Comparison of ENCODE assay signal across 9 cellular contexts in the genomic region with DNA sequence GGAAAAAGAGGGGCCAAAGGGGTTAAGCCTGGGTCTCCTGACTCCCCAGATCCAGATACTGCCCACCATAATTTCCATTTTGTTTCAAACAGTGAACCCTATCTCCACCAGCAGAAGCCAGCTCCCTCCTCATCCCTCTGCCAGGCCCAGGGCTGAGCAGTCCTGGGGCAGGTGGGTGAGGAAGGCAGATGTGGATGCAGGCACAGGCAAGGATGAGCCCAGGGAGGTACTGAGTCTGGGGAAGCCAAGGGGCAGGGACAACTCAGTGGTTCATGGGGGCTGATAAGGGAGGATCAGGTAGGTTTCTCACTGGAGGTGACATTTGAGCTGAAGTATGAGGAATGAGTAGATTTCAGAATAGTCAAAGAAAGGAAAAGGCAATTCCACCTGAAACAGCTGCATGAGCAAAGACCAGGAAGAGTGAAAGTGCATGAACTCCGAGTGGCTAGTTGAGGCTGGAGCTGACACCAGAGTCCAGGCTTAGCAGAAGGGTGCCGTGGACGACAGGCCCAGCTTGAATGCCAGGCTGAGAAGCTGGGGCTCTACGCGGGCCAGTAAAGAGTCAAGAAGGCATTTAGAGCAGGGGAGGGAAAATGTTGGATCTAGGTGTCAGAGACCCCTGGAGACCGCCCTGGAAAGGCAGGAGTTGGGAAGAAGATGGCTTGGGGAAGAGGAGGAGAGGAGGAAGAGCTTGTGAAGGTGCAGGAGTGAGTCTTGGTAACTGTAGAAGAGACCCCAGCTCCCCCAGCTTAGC. TPM values are rescaled to one million over a fixed set of nuclear protein-coding genes. Genes with fewer than 3 reads are reported as not detected.
A peak's percentile ranks its signal among the peaks of the same experiment; 100 is the strongest.
DNase-seq lines count a peak whose midpoint lies in the region; FAIRE-seq and TF ChIP-seq lines count a peak whose summit lies in the region.
"Had no signal": no experiment of that assay in that cellular context is flagged by ENCODE, and none has a peak within 500 bp of the region (broad histone marks: within the 10 kb centered on the region; RNA-seq: fewer than 3 reads in every experiment).

No MANE protein-coding gene starts in this region.

- H3K79me2 ChIP-seq in osteoblast (ENCODE audit: insufficient read depth, low read length), result peaks cover 70% of the 10 kb centered on the region

- H3K4me1 Mint-ChIP-seq in Caco-2 (ENCODE audit: low read depth, unreplicated experiment) (peaks cover 26% of the 10 kb centered on the region), endodermal cell (peaks cover 25% of the 10 kb centered on the region)

- H2AFZ ChIP-seq in osteoblast (ENCODE audit: low read length), result no peak overlapping the region

- H3K9me3 Mint-ChIP-seq in Caco-2 (ENCODE audit: unreplicated experiment) (no peaks in the 10 kb centered on the region), endodermal cell (no peaks in the 10 kb centered on the region)

- POLR2A ChIA-PET in Caco-2 (lab: Charles Lee), result interaction anchor here (0.6 to 1.7 kb wide), 4 partner anchors 24 to 840 kb away, joined by 4 to 11 read pairs (median 8); partner anchors contain the start of gene ERF

- peak overlapping the region; percentile 80 for H3K4me2 ChIP-seq in osteoblast (ENCODE audit: insufficient read depth, low read length)

- CTCF ChIA-PET in Caco-2 (lab: Charles Lee), result interaction anchor here (0.6 to 2.6 kb wide), 11 partner anchors 9 to 205 kb away, joined by 3 to 25 read pairs (median 5); partner anchors contain the start of gene GSK3A

- BruUV-seq in Caco-2 (replicated peaks; lab: Mats Ljungman, UMichigan), result no TSS peak

- peaks cover 53% of the 10 kb centered on the region for H4K20me1 ChIP-seq in osteoblast (ENCODE audit: insufficient read depth, low read length)

- peak overlapping the region; percentile 52 for H3K4me3 ChIP-seq in Caco-2 (ENCODE audit: low read depth, low read length)
- peak overlapping the region; percentile 62 for H3K4me3 ChIP-seq in NB4 (ENCODE audit: low read depth, low read length)
- peak overlapping the region; percentile 90 for H3K4me3 ChIP-seq in endodermal cell (ENCODE audit: low read length)
- H3K4me3 ChIP-seq in osteoblast (ENCODE audit: insufficient read depth, low read length), result peak overlapping the region; percentile 88

- H3K27ac ChIP-seq in endodermal cell (ENCODE audit: low read depth, low read length), result peak overlapping the region; percentile 19
- peak overlapping the region; percentile 65 for H3K27ac ChIP-seq in osteoblast (ENCODE audit: low read depth, low read length)

- H3K36me3 ChIP-seq in Caco-2 (ENCODE audit: control insufficient read depth, insufficient read depth, low read length) (no peaks in the 10 kb centered on the region), endodermal cell (ENCODE audit: control insufficient read depth, insufficient read depth, low read length) (peaks cover 10% of the 10 kb centered on the region), osteoblast (ENCODE audit: insufficient read depth, low read length) (peaks cover 15% of the 10 kb centered on the region)

- no peaks in the 10 kb centered on the region for H3K27me3 ChIP-seq in Caco-2 (replicated peaks; ENCODE audit: control insufficient read depth, insufficient read depth, low read length)
- H3K27me3 ChIP-seq in endodermal cell (ENCODE audit: control insufficient read depth, insufficient read depth, low read length, poor library complexity, severe bottlenecking), result no peaks in the 10 kb centered on the region
- no peaks in the 10 kb centered on the region for H3K27me3 ChIP-seq in osteoblast (ENCODE audit: insufficient read depth, low read length)

- no peak for TF ChIP-seq POLR2A in NB4 (IDR thresholded peaks at IDR 0.05; ENCODE audit: extremely low read depth, insufficient read length)

- peak overlapping the region; percentile 90 for H3K4me3 Mint-ChIP-seq in Caco-2 (ENCODE audit: unreplicated experiment)
- no peak overlapping the region for H3K4me3 Mint-ChIP-seq in endodermal cell

- no peak overlapping the region for H3K9ac ChIP-seq in endodermal cell (ENCODE audit: extremely low read depth, low read length, poor library complexity, severe bottlenecking)

- FAIRE-seq in RCC 7860 (lab: Jason Lieb, UNC), result no peak

- H3K27me3 Mint-ChIP-seq in Caco-2 (ENCODE audit: insufficient read depth, unreplicated experiment), result no peaks in the 10 kb centered on the region
- H3K27me3 Mint-ChIP-seq in endodermal cell (ENCODE audit: insufficient read depth), result no peaks in the 10 kb centered on the region

- peaks cover 19% of the 10 kb centered on the region for H3K36me3 Mint-ChIP-seq in Caco-2 (ENCODE audit: insufficient read depth, unreplicated experiment)
- peaks cover 12% of the 10 kb centered on the region for H3K36me3 Mint-ChIP-seq in endodermal cell (ENCODE audit: low read depth)

- DNase-seq in Caco-2 (no peak), NB4 (ENCODE audit: low read depth) (no peak), endodermal cell (no peak), osteoblast (ENCODE audit: insufficient read length, low spot score, missing footprints) (no peak), LoVo (ENCODE audit: low spot score) (no peak), D341Med (ENCODE audit: low spot score) (no peak), RCC 7860 (ENCODE audit: low spot score) (no peak), DMS153 (lab: John Stamatoyannopoulos, UW) (no peak)

- H3K4me1 ChIP-seq in Caco-2 (peaks cover 28% of the 10 kb centered on the region), endodermal cell (ENCODE audit: control insufficient read depth, insufficient read depth, low read length) (peaks cover 15% of the 10 kb centered on the region), osteoblast (ENCODE audit: insufficient read depth, low read length) (peaks cover 66% of the 10 kb centered on the region)

- H3K27ac Mint-ChIP-seq in Caco-2 (ENCODE audit: unreplicated experiment) (peak overlapping the region; percentile 93), endodermal cell (peak overlapping the region; percentile 81)

- TF ChIP-seq CTCF in Caco-2 (IDR thresholded peaks at IDR 0.05; ENCODE audit: insufficient read depth in 1 of 2, low read depth in 1 of 2, low read length in 1 of 2, severe bottlenecking in 1 of 2, unreplicated experiment in 1 of 2) (no peak), NB4 (IDR thresholded peaks at IDR 0.05; ENCODE audit: low read depth, low read length) (no peak), endodermal cell (conservative IDR thresholded peaks at IDR 0.05) (no peak), osteoblast (IDR thresholded peaks at IDR 0.05; ENCODE audit: extremely low read depth, low read depth, low read length) (no peak)

- intact Hi-C loops in Caco-2 (cut with micrococcal nuclease; ENCODE audit: unreplicated experiment), result loop anchor here (1.0 kb wide), 1 partner anchor 36 kb away; no protein-coding TSS in a partner anchor

- H3K9me3 ChIP-seq in Caco-2, result no peaks in the 10 kb centered on the region
- H3K9me3 ChIP-seq in endodermal cell (ENCODE audit: control insufficient read depth, low read length), result no peaks in the 10 kb centered on the region
- no peaks in the 10 kb centered on the region for H3K9me3 ChIP-seq in osteoblast (ENCODE audit: low read depth, low read length)

- 40 to 43% methylated on average over 6 of the region's 6 CpGs for WGBS in endodermal cell (ENCODE audit: insufficient coverage in 1 of 2, insufficient read length in 1 of 2), 2 experiments

RNA-seq across cellular contexts. Expression of gene CIC, which starts 10.3 kb away (rescaled TPM):
- total RNA-seq in Caco-2 (2022) (44.8 and 47.8 TPM in 2 replicates), endodermal cell (10 to 100 TPM; 48.6 to 57.6 TPM), osteoblast (33.6 and 39.1 TPM in 2 replicates)
- 55.5 TPM for polyA plus RNA-seq in endodermal cell (2013, experiment 1 of 2)
- 51.2 TPM for polyA plus RNA-seq in endodermal cell (2013, experiment 2 of 2)

RNA-seq across cellular contexts. Expression of gene PRR19, which starts 22.6 kb away (rescaled TPM):
- total RNA-seq in Caco-2 (2022), result 2.8 and 2.9 TPM in 2 replicates
- 1 to 10 TPM; 1.4 to 2.7 TPM for total RNA-seq in endodermal cell
- 1.9 TPM for polyA plus RNA-seq in endodermal cell (2013, experiment 1 of 2)
- 2.4 TPM for polyA plus RNA-seq in endodermal cell (2013, experiment 2 of 2)
- total RNA-seq in osteoblast, result 0.36 and 0.59 TPM in 2 replicates

RNA-seq across cellular contexts. Expression of gene PAFAH1B3, which starts 23.1 kb away (rescaled TPM):
- total RNA-seq in Caco-2 (2022) (94.0 and 103 TPM in 2 replicates), endodermal cell (10 to 100 TPM; 63.0 to 70.2 TPM), osteoblast (18.3 and 23.2 TPM in 2 replicates)
- 105 TPM for polyA plus RNA-seq in endodermal cell (2013, experiment 1 of 2)
- polyA plus RNA-seq in endodermal cell (2013, experiment 2 of 2), result 98.0 TPM

RNA-seq across cellular contexts. Expression of gene ERF, which starts 24.4 kb away (rescaled TPM):
- total RNA-seq in Caco-2 (2022) (134 and 149 TPM in 2 replicates), endodermal cell (100 to 1,000 TPM; 106 to 138 TPM), osteoblast (31.8 and 44.8 TPM in 2 replicates)
- 70.5 TPM for polyA plus RNA-seq in endodermal cell (2013, experiment 1 of 2)
- 59.5 TPM for polyA plus RNA-seq in endodermal cell (2013, experiment 2 of 2)

RNA-seq across cellular contexts. Expression of gene TMEM145, which starts 33.8 kb away (rescaled TPM):
- 2.2 and 2.5 TPM in 2 replicates for total RNA-seq in Caco-2 (2022)
- total RNA-seq in endodermal cell, result under 1 TPM; 0.38 to 0.42 TPM
- polyA plus RNA-seq in endodermal cell (2013, experiment 1 of 2), result 4.4 TPM
- 2.2 TPM for polyA plus RNA-seq in endodermal cell (2013, experiment 2 of 2)
- not detected in 2 replicates for total RNA-seq in osteoblast
- total RNA-seq: lung microvascular endothelial cell had no signal
